In genomic region chr3:27442995-27443394, GRCh38 we compare ENCODE assay signal across 8 cellular contexts. TPM values are rescaled to one million over a fixed set of nuclear protein-coding genes. Genes with fewer than 3 reads are reported as not detected.
DNase-seq lines count a peak whose midpoint lies in the region; ATAC-seq, FAIRE-seq and TF ChIP-seq lines count a peak whose summit lies in the region.
"Not testable (repeated sequence)": the region's sequence is repeated elsewhere in the genome, so short reads cannot be mapped to it uniquely, and the experiment has no call there.

No MANE protein-coding gene starts in this region.

- FAIRE-seq in H1 (lab: Jason Lieb, UNC), result not testable (repeated sequence)

- H3K4me2 ChIP-seq in H1 (ENCODE audit: insufficient read depth in 1 of 2, low read depth in 2 of 2, low read length in 2 of 2), result not testable (repeated sequence)

- intact Hi-C loops in Panc1 (cut with micrococcal nuclease; ENCODE audit: unreplicated experiment); dendritic cell treated with granulocyte-macrophage colony-stimulating factor and Interleukin-4, amounts not matched to agents 40 ng/mL and 50 ng/mL, for 4 days (cut with micrococcal nuclease); gastrocnemius medialis (cut with DNase I; ENCODE audit: low total_unique reads): not testable (repeated sequence)
- intact Hi-C loops in psoas muscle (cut with DNase I), result loop anchor here in 1 of 2 donors (10.0 kb wide), 1 partner anchor 712 kb away; no protein-coding TSS in a partner anchor

- not testable (repeated sequence) for H3K23me2 ChIP-seq in H1 (ENCODE audit: low read depth, low read length)

- in situ Hi-C loops in Panc1 (cut with HindIII; ENCODE audit: low pct_unique_long_range_greater_than_20kb, low sequenced_read_pairs); gastrocnemius medialis (cut with MboI; ENCODE audit: low sequenced_read_pairs in 4 of 4): not testable (repeated sequence)

- not testable (repeated sequence) for H3K4me3 Mint-ChIP-seq in T-helper 17 cell; dendritic cell treated with granulocyte-macrophage colony-stimulating factor and Interleukin-4, amounts not matched to agents 40 ng/mL and 50 ng/mL, for 4 days; memory B cell; stimulated activated effector memory CD8-positive, alpha-beta T cell treated with anti-CD3 and anti-CD28 coated beads, Interleukin-12 subunit alpha, Interleukin-12 subunit beta, amount 100 ng/mL, for 72 hours

- BruUV-seq in Panc1 (replicated peaks; lab: Mats Ljungman, UMichigan), result not testable (repeated sequence)

- peaks cover 12% of the 10 kb centered on the region for H3K4me1 Mint-ChIP-seq in T-helper 17 cell
- not testable (repeated sequence) for H3K4me1 Mint-ChIP-seq in dendritic cell treated with granulocyte-macrophage colony-stimulating factor and Interleukin-4, amounts not matched to agents 40 ng/mL and 50 ng/mL, for 4 days (ENCODE audit: low read depth); memory B cell; stimulated activated effector memory CD8-positive, alpha-beta T cell treated with anti-CD3 and anti-CD28 coated beads, Interleukin-12 subunit alpha, Interleukin-12 subunit beta, amount 100 ng/mL, for 72 hours

- not testable (repeated sequence) for ATAC-seq in Panc1; T-helper 17 cell; memory B cell (ENCODE audit: low read depth); stimulated activated effector memory CD8-positive, alpha-beta T cell treated with anti-CD3 and anti-CD28 coated beads, Interleukin-12 subunit alpha, Interleukin-12 subunit beta, amount 100 ng/mL, for 72 hours
- ATAC-seq in psoas muscle (peak; percentile 60 to 87 (median 77)), gastrocnemius medialis (peak in 1 of 2 donors; percentile 47)

- not testable (repeated sequence) for H2BK15ac ChIP-seq in H1 (ENCODE audit: low read length)

- H3K56ac ChIP-seq in H1 (replicated peaks; ENCODE audit: insufficient read length, low read depth, low read length), result not testable (repeated sequence)

- not testable (repeated sequence) for TF ChIP-seq POLR2A in H1 (IDR thresholded peaks at IDR 0.05; ENCODE audit: control extremely low read depth in 1 of 2, low read depth in 2 of 2, low read length in 2 of 2); gastrocnemius medialis (IDR thresholded peaks at IDR 0.05)

- H4K5ac ChIP-seq in H1 (ENCODE audit: insufficient read length, low read depth, low read length), result not testable (repeated sequence)

- H3K4me1 ChIP-seq in Panc1 (ENCODE audit: control insufficient read depth, insufficient read depth, low read length); H1 (replicated peaks in 1 of 4; ENCODE audit: control insufficient read depth in 3 of 4, insufficient read depth in 4 of 4, low read length in 3 of 4); psoas muscle; gastrocnemius medialis: not testable (repeated sequence)

- not testable (repeated sequence) for H3K4ac ChIP-seq in H1 (replicated peaks; ENCODE audit: insufficient read length, low read depth, low read length)

- H2AK5ac ChIP-seq in H1 (ENCODE audit: low read depth, low read length), result not testable (repeated sequence)

- not testable (repeated sequence) for H2BK12ac ChIP-seq in H1 (ENCODE audit: low read depth, low read length)

- not testable (repeated sequence) for H3K18ac ChIP-seq in H1 (ENCODE audit: extremely low read depth, low read length)

- not testable (repeated sequence) for H4K91ac ChIP-seq in H1 (replicated peaks; ENCODE audit: insufficient read length, low read length)

- peaks cover 41% of the 10 kb centered on the region for H3K36me3 ChIP-seq in Panc1 (ENCODE audit: control insufficient read depth, insufficient read depth, low read length)
- H3K36me3 ChIP-seq in H1 (ENCODE audit: control insufficient read depth in 2 of 4, insufficient read depth in 4 of 4, low read length in 3 of 4), result peaks cover 0 to 30% (median 12%) of the 10 kb centered on the region in 4 experiments; a peak in 4 of 8 replicates
- H3K36me3 ChIP-seq in psoas muscle (ENCODE audit: insufficient read depth in 1 of 2, low read depth in 1 of 2), result peaks cover 0 to 18% of the 10 kb centered on the region in 2 donors
- H3K36me3 ChIP-seq in gastrocnemius medialis, result peaks cover 0 to 17% of the 10 kb centered on the region in 2 donors

- H3K9ac ChIP-seq in H1 (replicated peaks in 1 of 4; ENCODE audit: extremely low read depth in 1 of 4, low read depth in 3 of 4, low read length in 3 of 4), result not testable (repeated sequence)

- H3K36me3 Mint-ChIP-seq in T-helper 17 cell (ENCODE audit: low read depth) (peaks cover 18% of the 10 kb centered on the region), memory B cell (peaks cover 48% of the 10 kb centered on the region)
- peaks cover 87% of the 10 kb centered on the region for H3K36me3 Mint-ChIP-seq in dendritic cell treated with granulocyte-macrophage colony-stimulating factor and Interleukin-4, amounts not matched to agents 40 ng/mL and 50 ng/mL, for 4 days (ENCODE audit: low read depth)
- peaks cover 96% of the 10 kb centered on the region for H3K36me3 Mint-ChIP-seq in stimulated activated effector memory CD8-positive, alpha-beta T cell treated with anti-CD3 and anti-CD28 coated beads, Interleukin-12 subunit alpha, Interleukin-12 subunit beta, amount 100 ng/mL, for 72 hours

- POLR2A ChIA-PET in Panc1 (lab: Charles Lee); H1 (lab: Charles Lee; ENCODE audit: partially characterized antibody): not testable (repeated sequence)

- H4K20me1 ChIP-seq in H1 (replicated peaks in 1 of 2; ENCODE audit: control insufficient read depth in 1 of 2, insufficient read depth in 2 of 2, low read length in 2 of 2), result not testable (repeated sequence)

- 95% methylated on average over 12 of the region's 13 CpGs; no CpG with 5 or more reads in 1 of the 2 experiments for WGBS in H1 (ENCODE audit: extremely low coverage in 1 of 2, insufficient coverage in 1 of 2, insufficient read length in 1 of 2, insufficient replicate concordance in 2 of 2, low coverage in 1 of 2, low lambda C conversion rate in 2 of 2, missing lambda C conversion rate in 1 of 2), 2 experiments
- WGBS in psoas muscle, 3 donors, result 52 to 67% (median 61%) methylated on average over 13 of the region's 13 CpGs

- H2AFZ ChIP-seq in H1 (ENCODE audit: low read length), result not testable (repeated sequence)

- TF ChIP-seq RAD21 in H1 (IDR thresholded peaks at IDR 0.05 in 1 of 2, conservative IDR thresholded peaks at IDR 0.05 in 1 of 2; ENCODE audit: low read depth in 2 of 2, low read length in 2 of 2), result not testable (repeated sequence)

- not testable (repeated sequence) for H3K79me2 ChIP-seq in H1 (ENCODE audit: control insufficient read depth in 1 of 2, insufficient read depth in 2 of 2, low read length in 2 of 2)

- H3K79me1 ChIP-seq in H1 (ENCODE audit: low read depth, low read length), result not testable (repeated sequence)

- not testable (repeated sequence) for H3K27me3 ChIP-seq in Panc1 (ENCODE audit: control insufficient read depth, insufficient read depth, low read length); H1 (replicated peaks in 1 of 4; ENCODE audit: control insufficient read depth in 3 of 4, extremely low read depth in 1 of 4, insufficient read depth in 3 of 4, low read length in 3 of 4); psoas muscle (ENCODE audit: insufficient read depth in 3 of 3, low read length in 2 of 3); gastrocnemius medialis

- not testable (repeated sequence) for H3K14ac ChIP-seq in H1 (ENCODE audit: insufficient read length)

- H3K27ac Mint-ChIP-seq in T-helper 17 cell (peak overlapping the region; percentile 67), memory B cell (peak overlapping the region; percentile 68)
- H3K27ac Mint-ChIP-seq in dendritic cell treated with granulocyte-macrophage colony-stimulating factor and Interleukin-4, amounts not matched to agents 40 ng/mL and 50 ng/mL, for 4 days, result peak overlapping the region; percentile 37
- peak overlapping the region; percentile 51 for H3K27ac Mint-ChIP-seq in stimulated activated effector memory CD8-positive, alpha-beta T cell treated with anti-CD3 and anti-CD28 coated beads, Interleukin-12 subunit alpha, Interleukin-12 subunit beta, amount 100 ng/mL, for 72 hours

- not testable (repeated sequence) for H3K27me3 Mint-ChIP-seq in T-helper 17 cell; dendritic cell treated with granulocyte-macrophage colony-stimulating factor and Interleukin-4, amounts not matched to agents 40 ng/mL and 50 ng/mL, for 4 days; memory B cell

- 0 out of 2 replicates have a peak overlapping the region, but pooled peaks have one; percentile 44 for H2BK5ac ChIP-seq in H1 (ENCODE audit: low read depth, low read length)

- CTCF ChIA-PET in Panc1 (lab: Charles Lee), result not testable (repeated sequence)
- CTCF ChIA-PET in H1 (lab: Charles Lee; ENCODE audit: partially characterized antibody), result interaction anchor here (1.4 kb wide), 1 partner anchor 217 kb away, joined by 4 read pairs; no protein-coding TSS in a partner anchor

- DNase-seq in Panc1 (ENCODE audit: low read depth, low spot score); T-helper 17 cell; H1 (ENCODE audit: low read depth in 1 of 2, low spot score in 2 of 2); memory B cell (ENCODE audit: low spot score in 2 of 2); psoas muscle; stimulated activated effector memory CD8-positive, alpha-beta T cell treated with anti-CD3 and anti-CD28 coated beads, Interleukin-12 subunit alpha, Interleukin-12 subunit beta, amount 100 ng/mL, for 72 hours (ENCODE audit: low spot score in 2 of 2): not testable (repeated sequence)
- peak in 1 of 2 donors; percentile 24 for DNase-seq in gastrocnemius medialis

- not testable (repeated sequence) for H4K8ac ChIP-seq in H1 (ENCODE audit: extremely low read depth, insufficient read depth, low read length)

- not testable (repeated sequence) for TF ChIP-seq EP300 in H1 (IDR thresholded peaks at IDR 0.05; ENCODE audit: borderline replicate concordance in 1 of 2, low read depth in 2 of 2, low read length in 2 of 2)

- H2BK20ac ChIP-seq in H1 (ENCODE audit: low read length), result not testable (repeated sequence)

- peaks cover 20% of the 10 kb centered on the region for H3K9me3 Mint-ChIP-seq in dendritic cell treated with granulocyte-macrophage colony-stimulating factor and Interleukin-4, amounts not matched to agents 40 ng/mL and 50 ng/mL, for 4 days
- peaks cover 11% of the 10 kb centered on the region for H3K9me3 Mint-ChIP-seq in memory B cell
- H3K9me3 Mint-ChIP-seq in stimulated activated effector memory CD8-positive, alpha-beta T cell treated with anti-CD3 and anti-CD28 coated beads, Interleukin-12 subunit alpha, Interleukin-12 subunit beta, amount 100 ng/mL, for 72 hours, result not testable (repeated sequence)

- H3K23ac ChIP-seq in H1 (ENCODE audit: insufficient read length), result not testable (repeated sequence)

- H2BK120ac ChIP-seq in H1 (replicated peaks; ENCODE audit: low read depth, low read length), result not testable (repeated sequence)

- not testable (repeated sequence) for H3K4me3 ChIP-seq in Panc1 (ENCODE audit: low read depth in 2 of 2, low read length in 2 of 2); H1 (ENCODE audit: extremely low read depth in 1 of 4, insufficient read depth in 2 of 4, low read depth in 3 of 4, low read length in 4 of 4); psoas muscle; gastrocnemius medialis

- 0 out of 2 replicates have a peak overlapping the region, but pooled peaks have one; percentile 21 for H3K27ac ChIP-seq in Panc1 (ENCODE audit: low read length)
- not testable (repeated sequence) for H3K27ac ChIP-seq in H1 (ENCODE audit: low read depth, low read length)
- peak overlapping the region; percentile 34 for H3K27ac ChIP-seq in psoas muscle
- H3K27ac ChIP-seq in gastrocnemius medialis, result peak overlapping the region; percentile 45 to 63 (median 53)

- not testable (repeated sequence) for TF ChIP-seq CTCF in Panc1 (IDR thresholded peaks at IDR 0.05); H1 (IDR thresholded peaks at IDR 0.05; ENCODE audit: control extremely low read depth in 1 of 3, insufficient read depth in 1 of 3, low read depth in 1 of 3, low read length in 3 of 3); psoas muscle (IDR thresholded peaks at IDR 0.05); gastrocnemius medialis (IDR thresholded peaks at IDR 0.05 in 4 of 5, conservative IDR thresholded peaks at IDR 0.05 in 1 of 5)

- not testable (repeated sequence) for H3K9me3 ChIP-seq in Panc1 (ENCODE audit: control insufficient read depth, insufficient read depth, low read depth, low read length); T-helper 17 cell (ENCODE audit: control insufficient read depth, low read length, poor library complexity, severe bottlenecking); H1 (ENCODE audit: insufficient read depth in 2 of 2, low read depth in 1 of 2, low read length in 1 of 2); gastrocnemius medialis
- H3K9me3 ChIP-seq in psoas muscle, result peaks cover 11% of the 10 kb centered on the region

RNA-seq across cellular contexts. Expression of gene SLC4A7, which starts 41.2 kb away (rescaled TPM):
- 99.4 TPM for total RNA-seq in Panc1 (2021; ENCODE audit: unreplicated experiment)
- polyA plus RNA-seq in Panc1 (2012; ENCODE audit: insufficient read length), result 23.4 TPM
- total RNA-seq in T-helper 17 cell, result 10 to 100 TPM; 63.9 to 67.3 TPM
- 66.6 and 70.5 TPM in 2 replicates for total RNA-seq in H1 (2021; fragmentation: NEBNext Ultra II Directional; extraction: Animal tissue kit (Norgen Biotek cat#: 25700))
- polyA plus RNA-seq in H1 (2011; rRNA removed), result 9.2 and 14.9 TPM in 2 replicates
- polyA plus RNA-seq in H1 (2011; cell fraction: cytosol; rRNA removed), result 15.3 TPM
- 10.9 TPM for polyA plus RNA-seq in H1 (2011; cell fraction: nucleus; rRNA removed)
- 24.1 to 37.0 TPM (median 29.4 TPM) in 4 replicates for polyA plus RNA-seq in H1 (2012, experiment 1 of 2)
- 1.8 TPM for polyA plus RNA-seq in H1 (2012, experiment 2 of 2)
- polyA plus RNA-seq in H1 (2013, experiment 1 of 2), result 105 TPM
- 100 TPM for polyA plus RNA-seq in H1 (2013, experiment 2 of 2)
- 55.3 and 87.5 TPM in 2 replicates for polyA minus RNA-seq in H1 (2011; rRNA and poly(A)+ RNA removed)
- polyA minus RNA-seq in H1 (2011; cell fraction: cytosol; rRNA and poly(A)+ RNA removed), result 91.1 TPM
- polyA minus RNA-seq in H1 (2011; cell fraction: nucleus; rRNA and poly(A)+ RNA removed), result 115 TPM
- 10 to 100 TPM; 13.3 to 26.6 (median 16.8) TPM for total RNA-seq in psoas muscle
- polyA plus RNA-seq in psoas muscle, result 1 to 10 TPM; 1.4 to 3.1 (median 1.9) TPM
- total RNA-seq in gastrocnemius medialis, result 10 to 100 TPM in 3 of 4 donors, 1 to 10 TPM in 1; 7.5 to 19.8 (median 12.8) TPM
